In the genomic region with DNA sequence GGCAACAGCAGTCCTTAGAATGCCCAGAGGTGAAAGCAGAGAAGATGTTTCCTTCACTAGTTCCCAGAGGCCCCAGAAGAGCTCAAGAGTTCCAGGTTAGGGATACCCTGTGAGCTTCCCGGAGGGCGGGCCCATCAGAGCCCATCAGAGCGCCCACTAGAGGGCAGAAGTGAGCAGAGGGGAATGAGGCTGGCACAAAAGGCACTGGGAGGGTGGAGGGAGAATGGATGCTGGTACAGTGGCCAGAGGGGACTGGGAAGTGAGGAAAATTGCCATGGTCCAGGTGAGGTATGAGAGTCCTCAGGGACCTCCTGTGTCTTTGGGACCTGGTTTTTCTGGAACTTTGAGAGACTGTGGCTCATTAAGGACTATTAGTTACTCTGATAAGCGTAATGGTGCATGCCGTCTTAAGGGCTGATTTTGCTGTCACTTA, we compare ENCODE assay signal across 9 cellular contexts. TPM values are rescaled to one million over a fixed set of nuclear protein-coding genes. Genes with fewer than 3 reads are reported as not detected.
DNase-seq lines count a peak whose midpoint lies in the region; ATAC-seq and TF ChIP-seq lines count a peak whose summit lies in the region.
"Had no signal": no experiment of that assay in that cellular context is flagged by ENCODE, and none has a peak within 500 bp of the region (broad histone marks: within the 10 kb centered on the region; RNA-seq: fewer than 3 reads in every experiment).

No MANE protein-coding gene starts in this region.

- H3K4me3 ChIP-seq in CD8-positive, alpha-beta memory T cell (ENCODE audit: low read length) = no peak overlapping the region
- H3K4me3 ChIP-seq in GM23338 = no peak overlapping the region

- no peaks in the 10 kb centered on the region for H3K9me3 ChIP-seq in CD8-positive, alpha-beta memory T cell (ENCODE audit: low read length)

- POLR2A ChIA-PET in CD8-positive, alpha-beta memory T cell (lab: Charles Lee) = no interaction called here

- no peaks in the 10 kb centered on the region for H3K36me3 Mint-ChIP-seq in CD8-positive, alpha-beta memory T cell
- no peaks in the 10 kb centered on the region for H3K36me3 Mint-ChIP-seq in GM23338 (ENCODE audit: low read depth)

- H4K20me1 ChIP-seq in GM23338 (replicated peaks; ENCODE audit: insufficient read depth) = no peaks in the 10 kb centered on the region

- H3K4me2 ChIP-seq in GM23338 = no peak overlapping the region

- H3K9me3 Mint-ChIP-seq in CD8-positive, alpha-beta memory T cell = no peaks in the 10 kb centered on the region
- no peaks in the 10 kb centered on the region for H3K9me3 Mint-ChIP-seq in GM23338

- no peaks in the 10 kb centered on the region for H3K79me2 ChIP-seq in GM23338 (replicated peaks; ENCODE audit: insufficient read depth)

- H3K27me3 Mint-ChIP-seq in CD8-positive, alpha-beta memory T cell = peaks cover 16 to 38% of the 10 kb centered on the region in 2 donors
- peaks cover 15% of the 10 kb centered on the region for H3K27me3 Mint-ChIP-seq in GM23338 (ENCODE audit: insufficient read depth, low read depth, poor library complexity)

- no peak overlapping the region for H3K27ac ChIP-seq in CD8-positive, alpha-beta memory T cell (ENCODE audit: low read depth, low read length)
- H3K27ac ChIP-seq in GM23338 (ENCODE audit: low read depth) = no peak overlapping the region

- peak; percentile 7 to 61 (median 25) for DNase-seq in CD8-positive, alpha-beta memory T cell
- DNase-seq in GM23338 (ENCODE audit: low spot score) (peak; percentile 88), RKO (ENCODE audit: low spot score) (peak; percentile 34), kidney tubule cell (ENCODE audit: low spot score) (peak; percentile 34), ureter (ENCODE audit: low spot score) (no peak), OCI-M2 (lab: John Stamatoyannopoulos, UW; ENCODE audit: unreplicated experiment) (no peak)
- DNase-seq in activated gamma-delta T cell treated with anti-CD3 and anti-CD28 coated beads, Interleukin-2, amount 50 U/mL, for 16 hours (ENCODE audit: low read depth) = peak; percentile 14
- peak in 4 of 6 experiments; percentile 1 to 17 (median 7) for DNase-seq in stimulated activated naive CD4-positive, alpha-beta T cell (lab: John Stamatoyannopoulos, UW)

- ATAC-seq in GM23338 = peak; percentile 90

- H3K36me3 ChIP-seq in CD8-positive, alpha-beta memory T cell (ENCODE audit: insufficient read depth, low read length) = no peaks in the 10 kb centered on the region
- no peaks in the 10 kb centered on the region for H3K36me3 ChIP-seq in GM23338 (ENCODE audit: insufficient read depth)

- TF ChIP-seq CTCF in GM23338 (conservative IDR thresholded peaks at IDR 0.05; ENCODE audit: low read depth in 2 of 2) = peak; percentile 95 to 96

- H3F3A ChIP-seq in GM23338 (replicated peaks; ENCODE audit: low read depth) = 0 out of 2 replicates have a peak, but pooled peaks cover 4% of the 10 kb centered on the region

- no peaks in the 10 kb centered on the region for H3K4me1 ChIP-seq in CD8-positive, alpha-beta memory T cell (ENCODE audit: insufficient read depth, low read length)
- H3K4me1 ChIP-seq in GM23338 (ENCODE audit: insufficient read depth) = peaks cover 13% of the 10 kb centered on the region

- H3K4me3 Mint-ChIP-seq in CD8-positive, alpha-beta memory T cell = no peak overlapping the region
- no peak overlapping the region for H3K4me3 Mint-ChIP-seq in GM23338

- no peaks in the 10 kb centered on the region for H3K9me2 ChIP-seq in GM23338 (ENCODE audit: insufficient read depth)

- H2AFZ ChIP-seq in GM23338 = peak overlapping the region; percentile 32; the same call in 1 of the 2 replicates

- CTCF ChIA-PET in CD8-positive, alpha-beta memory T cell (lab: Charles Lee) = interaction anchor here (0.6 to 1.9 kb wide), 9 partner anchors 9 to 459 kb away, joined by 3 to 9 read pairs (median 5); a partner anchor contains a TSS

- no peak overlapping the region for H3K27ac Mint-ChIP-seq in CD8-positive, alpha-beta memory T cell
- no peak overlapping the region for H3K27ac Mint-ChIP-seq in GM23338

- no peaks in the 10 kb centered on the region for H3K27me3 ChIP-seq in CD8-positive, alpha-beta memory T cell (ENCODE audit: insufficient read depth, low read length, poor library complexity, severe bottlenecking)
- H3K27me3 ChIP-seq in GM23338 (ENCODE audit: insufficient read depth) = no peaks in the 10 kb centered on the region

- H3K4me1 Mint-ChIP-seq in CD8-positive, alpha-beta memory T cell = no peaks in the 10 kb centered on the region
- peaks cover 30% of the 10 kb centered on the region for H3K4me1 Mint-ChIP-seq in GM23338

TF ChIP-seq in GM23338, 12 proteins besides CTCF, POLR2A, EP300 and RAD21:
- TF ChIP-seq NANOG (IDR thresholded peaks at IDR 0.05; ENCODE audit: borderline replicate concordance) (no peak), POLR2AphosphoS5 (IDR thresholded peaks at IDR 0.05; ENCODE audit: low read depth) (no peak), EZH2 (IDR thresholded peaks at IDR 0.05; ENCODE audit: low read depth, unreplicated experiment) (no peak)
- TF ChIP-seq, protein P1, sequence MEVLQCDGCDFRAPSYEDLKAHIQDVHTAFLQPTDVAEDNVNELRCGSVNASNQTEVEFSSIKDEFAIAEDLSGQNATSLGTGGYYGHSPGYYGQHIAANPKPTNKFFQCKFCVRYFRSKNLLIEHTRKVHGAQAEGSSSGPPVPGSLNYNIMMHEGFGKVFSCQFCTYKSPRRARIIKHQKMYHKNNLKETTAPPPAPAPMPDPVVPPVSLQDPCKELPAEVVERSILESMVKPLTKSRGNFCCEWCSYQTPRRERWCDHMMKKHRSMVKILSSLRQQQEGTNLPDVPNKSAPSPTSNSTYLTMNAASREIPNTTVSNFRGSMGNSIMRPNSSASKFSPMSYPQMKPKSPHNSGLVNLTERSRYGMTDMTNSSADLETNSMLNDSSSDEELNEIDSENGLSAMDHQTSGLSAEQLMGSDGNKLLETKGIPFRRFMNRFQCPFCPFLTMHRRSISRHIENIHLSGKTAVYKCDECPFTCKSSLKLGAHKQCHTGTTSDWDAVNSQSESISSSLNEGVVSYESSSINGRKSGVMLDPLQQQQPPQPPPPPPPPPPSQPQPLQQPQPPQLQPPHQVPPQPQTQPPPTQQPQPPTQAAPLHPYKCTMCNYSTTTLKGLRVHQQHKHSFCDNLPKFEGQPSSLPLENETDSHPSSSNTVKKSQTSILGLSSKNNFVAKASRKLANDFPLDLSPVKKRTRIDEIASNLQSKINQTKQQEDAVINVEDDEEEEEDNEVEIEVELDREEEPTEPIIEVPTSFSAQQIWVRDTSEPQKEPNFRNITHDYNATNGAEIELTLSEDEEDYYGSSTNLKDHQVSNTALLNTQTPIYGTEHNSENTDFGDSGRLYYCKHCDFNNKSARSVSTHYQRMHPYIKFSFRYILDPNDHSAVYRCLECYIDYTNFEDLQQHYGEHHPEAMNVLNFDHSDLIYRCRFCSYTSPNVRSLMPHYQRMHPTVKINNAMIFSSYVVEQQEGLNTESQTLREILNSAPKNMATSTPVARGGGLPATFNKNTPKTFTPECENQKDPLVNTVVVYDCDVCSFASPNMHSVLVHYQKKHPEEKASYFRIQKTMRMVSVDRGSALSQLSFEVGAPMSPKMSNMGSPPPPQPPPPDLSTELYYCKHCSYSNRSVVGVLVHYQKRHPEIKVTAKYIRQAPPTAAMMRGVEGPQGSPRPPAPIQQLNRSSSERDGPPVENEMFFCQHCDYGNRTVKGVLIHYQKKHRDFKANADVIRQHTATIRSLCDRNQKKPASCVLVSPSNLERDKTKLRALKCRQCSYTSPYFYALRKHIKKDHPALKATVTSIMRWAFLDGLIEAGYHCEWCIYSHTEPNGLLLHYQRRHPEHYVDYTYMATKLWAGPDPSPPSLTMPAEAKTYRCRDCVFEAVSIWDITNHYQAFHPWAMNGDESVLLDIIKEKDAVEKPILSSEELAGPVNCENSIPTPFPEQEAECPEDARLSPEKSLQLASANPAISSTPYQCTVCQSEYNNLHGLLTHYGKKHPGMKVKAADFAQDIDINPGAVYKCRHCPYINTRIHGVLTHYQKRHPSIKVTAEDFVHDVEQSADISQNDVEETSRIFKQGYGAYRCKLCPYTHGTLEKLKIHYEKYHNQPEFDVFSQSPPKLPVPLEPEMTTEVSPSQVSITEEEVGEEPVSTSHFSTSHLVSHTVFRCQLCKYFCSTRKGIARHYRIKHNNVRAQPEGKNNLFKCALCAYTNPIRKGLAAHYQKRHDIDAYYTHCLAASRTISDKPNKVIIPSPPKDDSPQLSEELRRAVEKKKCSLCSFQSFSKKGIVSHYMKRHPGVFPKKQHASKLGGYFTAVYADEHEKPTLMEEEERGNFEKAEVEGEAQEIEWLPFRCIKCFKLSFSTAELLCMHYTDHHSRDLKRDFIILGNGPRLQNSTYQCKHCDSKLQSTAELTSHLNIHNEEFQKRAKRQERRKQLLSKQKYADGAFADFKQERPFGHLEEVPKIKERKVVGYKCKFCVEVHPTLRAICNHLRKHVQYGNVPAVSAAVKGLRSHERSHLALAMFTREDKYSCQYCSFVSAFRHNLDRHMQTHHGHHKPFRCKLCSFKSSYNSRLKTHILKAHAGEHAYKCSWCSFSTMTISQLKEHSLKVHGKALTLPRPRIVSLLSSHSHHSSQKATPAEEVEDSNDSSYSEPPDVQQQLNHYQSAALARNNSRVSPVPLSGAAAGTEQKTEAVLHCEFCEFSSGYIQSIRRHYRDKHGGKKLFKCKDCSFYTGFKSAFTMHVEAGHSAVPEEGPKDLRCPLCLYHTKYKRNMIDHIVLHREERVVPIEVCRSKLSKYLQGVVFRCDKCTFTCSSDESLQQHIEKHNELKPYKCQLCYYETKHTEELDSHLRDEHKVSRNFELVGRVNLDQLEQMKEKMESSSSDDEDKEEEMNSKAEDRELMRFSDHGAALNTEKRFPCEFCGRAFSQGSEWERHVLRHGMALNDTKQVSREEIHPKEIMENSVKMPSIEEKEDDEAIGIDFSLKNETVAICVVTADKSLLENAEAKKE (CRISPR knock-in tag; IDR thresholded peaks at IDR 0.05) = no peak
TF ChIP-seq in GM23338: peak in this region for 0.

RNA-seq across cellular contexts. Expression of a gene that starts 57.3 kb away (rescaled TPM):
- not detected for total RNA-seq in CD8-positive, alpha-beta memory T cell
- not detected for polyA plus RNA-seq in CD8-positive, alpha-beta memory T cell
- total RNA-seq in GM23338 (2014; rRNA removed; shearing (Covaris generic)) = 0.31 TPM in 1 of 2 replicates, not detected in the other
- polyA plus RNA-seq in GM23338 (2016; fragmentation: Nextera tagmentation; extraction: Ambion mirVana) = 2.0 and 2.6 TPM in 2 replicates
- not detected for total RNA-seq in ureter
- total RNA-seq: right cardiac atrium had no signal
- polyA plus RNA-seq: right cardiac atrium had no signal

Comparison
In these comparisons a context has a peak if more than half of its experiments do, and no peak if none do; other contexts are left out.
1. DNase-seq: peak in CD8-positive, alpha-beta memory T cell (5 of 5), GM23338 (single experiment), RKO (single experiment), activated gamma-delta T cell treated with anti-CD3 and anti-CD28 coated beads, Interleukin-2, amount 50 U/mL, for 16 hours (single experiment), kidney tubule cell (single experiment) and stimulated activated naive CD4-positive, alpha-beta T cell (4 of 6); none in ureter (single experiment) and OCI-M2 (single experiment).